ENCODE assay signal across 24 cellular contexts in genomic region chr1:93864175-93864574, GRCh38. TPM values are rescaled to one million over a fixed set of nuclear protein-coding genes. Genes with fewer than 3 reads are reported as not detected.
DNase-seq lines count a peak whose midpoint lies in the region; ATAC-seq, FAIRE-seq and TF ChIP-seq lines count a peak whose summit lies in the region.
"Had no signal": no experiment of that assay in that cellular context is flagged by ENCODE, and none has a peak within 500 bp of the region (broad histone marks: within the 10 kb centered on the region; RNA-seq: fewer than 3 reads in every experiment).

No MANE protein-coding gene starts in this region.

- dilution Hi-C loops in endothelial cell of umbilical vein (cut with MboI; ENCODE audit: extremely low pct_ligation_motif_present, low sequenced_read_pairs) = no loop called here

- DNase-seq in ELF-1 (ENCODE audit: low read depth, low spot score) = peak; percentile 27
- DNase-seq in Panc1 (ENCODE audit: low read depth, low spot score) = no peak
- DNase-seq in endothelial cell of umbilical vein (ENCODE audit: low read depth, low spot score) = no peak
- no peak for DNase-seq in neural progenitor cell (ENCODE audit: low spot score)
- DNase-seq in AG08395 (ENCODE audit: low spot score) = no peak
- no peak for DNase-seq in central memory CD4-positive, alpha-beta T cell
- DNase-seq in gastrocnemius medialis = no peak
- DNase-seq: BE2C, DMS153, GOT3, HCEC 1CT, Kasumi-1, NCI-H1092 treated with DMSO at 0.1 percent for 48 hours, NCI-H1436, NCI-H187, NCI-H2081 treated with DMSO at 0.1 percent for 48 hours, NCI-H2171 treated with DMSO at 0.1 percent for 48 hours, NCI-H345, NCI-H510A treated with DMSO at 0.1 percent for 48 hours, PC-3, Right ventricle myocardium superior, T-cell had no signal

- TF ChIP-seq POLR2A in endothelial cell of umbilical vein (IDR thresholded peaks at IDR 0.05; ENCODE audit: low read depth, low read length) (no peak), gastrocnemius medialis (IDR thresholded peaks at IDR 0.05) (no peak)

- H3K27ac ChIP-seq in Panc1 (ENCODE audit: low read length) (no peak overlapping the region), endothelial cell of umbilical vein (ENCODE audit: insufficient read depth, low read depth, low read length) (no peak overlapping the region), neural progenitor cell (no peak overlapping the region), gastrocnemius medialis (no peak overlapping the region)
- H3K27ac ChIP-seq: SJSA1 had no signal

- no peaks in the 10 kb centered on the region for H3K9me3 ChIP-seq in Panc1 (ENCODE audit: control insufficient read depth, insufficient read depth, low read depth, low read length)
- no peaks in the 10 kb centered on the region for H3K9me3 ChIP-seq in endothelial cell of umbilical vein (replicated peaks; ENCODE audit: control insufficient read depth, insufficient read depth, low read length)
- H3K9me3 ChIP-seq in neural progenitor cell (ENCODE audit: low read depth) = no peaks in the 10 kb centered on the region
- no peaks in the 10 kb centered on the region for H3K9me3 ChIP-seq in gastrocnemius medialis
- H3K9me3 ChIP-seq: BE2C, SJSA1 had no signal

- no peaks in the 10 kb centered on the region for H3K79me2 ChIP-seq in endothelial cell of umbilical vein (ENCODE audit: control insufficient read depth, insufficient read depth, low read length)
- no peaks in the 10 kb centered on the region for H3K79me2 ChIP-seq in neural progenitor cell (ENCODE audit: low read depth)

- TF ChIP-seq CTCF in Panc1 (IDR thresholded peaks at IDR 0.05) (no peak), endothelial cell of umbilical vein (IDR thresholded peaks at IDR 0.05; ENCODE audit: extremely low read depth in 1 of 2, insufficient read depth in 1 of 2, low read depth in 1 of 2, low read length in 2 of 2) (no peak), neural progenitor cell (IDR thresholded peaks at IDR 0.05) (no peak), gastrocnemius medialis (IDR thresholded peaks at IDR 0.05 in 4 of 5, conservative IDR thresholded peaks at IDR 0.05 in 1 of 5) (no peak)

- no peaks in the 10 kb centered on the region for H4K20me1 ChIP-seq in endothelial cell of umbilical vein (replicated peaks; ENCODE audit: control insufficient read depth, extremely low read depth, insufficient read depth, low read length)
- no peaks in the 10 kb centered on the region for H4K20me1 ChIP-seq in neural progenitor cell (ENCODE audit: low read depth)

- no TSS peak for BruUV-seq in Panc1 (replicated peaks; lab: Mats Ljungman, UMichigan)
- BruUV-seq in endothelial cell of umbilical vein (replicated peaks; lab: Mats Ljungman, UMichigan) = no TSS peak

- ATAC-seq in Panc1 = 0 out of 2 replicates have a peak, but pooled peaks have one; percentile 45
- no peak for ATAC-seq in gastrocnemius medialis
- ATAC-seq: PC-3, T-cell had no signal

- no peaks in the 10 kb centered on the region for H3K27me3 Mint-ChIP-seq in neural progenitor cell (ENCODE audit: insufficient read depth, low read depth)

- H3K4me1 ChIP-seq in Panc1 (ENCODE audit: control insufficient read depth, insufficient read depth, low read length) (no peaks in the 10 kb centered on the region), endothelial cell of umbilical vein (ENCODE audit: control insufficient read depth, extremely low read depth, insufficient read depth, low read length) (peaks cover 6% of the 10 kb centered on the region), neural progenitor cell (no peaks in the 10 kb centered on the region), gastrocnemius medialis (no peaks in the 10 kb centered on the region)
- H3K4me1 ChIP-seq: BE2C, SJSA1 had no signal

- CTCF ChIA-PET in Panc1 (lab: Charles Lee) (no interaction called here), endothelial cell of umbilical vein (lab: Charles Lee) (no interaction called here)

- H3K9me3 Mint-ChIP-seq in neural progenitor cell = peaks cover 5% of the 10 kb centered on the region
- H3K9me3 Mint-ChIP-seq: T-cell had no signal

- H3K9ac ChIP-seq in endothelial cell of umbilical vein (replicated peaks; ENCODE audit: extremely low read depth, insufficient read depth, low read length) (no peak overlapping the region), neural progenitor cell (no peak overlapping the region)

- FAIRE-seq in endothelial cell of umbilical vein (lab: Jason Lieb, UNC) = peak; percentile 68

- no peaks in the 10 kb centered on the region for H3F3A ChIP-seq in neural progenitor cell (ENCODE audit: low read depth)

- H3K36me3 Mint-ChIP-seq in neural progenitor cell = peaks cover 8% of the 10 kb centered on the region

- POLR2A ChIA-PET in Panc1 (lab: Charles Lee) = no interaction called here
- POLR2A ChIA-PET in endothelial cell of umbilical vein (lab: Charles Lee) = no interaction called here

- H3K4me1 Mint-ChIP-seq in neural progenitor cell = no peaks in the 10 kb centered on the region
- H3K4me1 Mint-ChIP-seq: CD14-positive monocyte had no signal

- H2AFZ ChIP-seq in endothelial cell of umbilical vein (ENCODE audit: low read depth, low read length) (no peak overlapping the region), neural progenitor cell (replicated peaks) (peak overlapping the region; percentile 27)

- in situ Hi-C loops in Panc1 (cut with HindIII; ENCODE audit: low pct_unique_long_range_greater_than_20kb, low sequenced_read_pairs) (no loop called here), gastrocnemius medialis (cut with MboI; ENCODE audit: low sequenced_read_pairs in 4 of 4) (loop anchor here in 2 of 4 donors (25.0 kb wide), 1 partner anchor 552 kb away; no protein-coding TSS in a partner anchor)

- H3K36me3 ChIP-seq in Panc1 (ENCODE audit: control insufficient read depth, insufficient read depth, low read length) (no peaks in the 10 kb centered on the region), endothelial cell of umbilical vein (ENCODE audit: control insufficient read depth in 2 of 2, extremely low read depth in 1 of 2, insufficient read depth in 2 of 2, low read length in 2 of 2) (peaks cover 2 to 3% of the 10 kb centered on the region in 2 experiments), neural progenitor cell (no peaks in the 10 kb centered on the region), gastrocnemius medialis (peaks cover 0 to 10% of the 10 kb centered on the region in 2 donors)

- no peaks in the 10 kb centered on the region for H3K9me1 ChIP-seq in endothelial cell of umbilical vein (replicated peaks; ENCODE audit: control insufficient read depth, extremely low read depth, insufficient read depth, low read length)

- H3K4me3 Mint-ChIP-seq in neural progenitor cell = no peak overlapping the region
- H3K4me3 Mint-ChIP-seq: CD14-positive monocyte, T-cell had no signal

- intact Hi-C loops in Panc1 (cut with micrococcal nuclease; ENCODE audit: unreplicated experiment) = no loop called here
- intact Hi-C loops in endothelial cell of umbilical vein (cut with micrococcal nuclease) = no loop called here
- intact Hi-C loops in gastrocnemius medialis (cut with DNase I; ENCODE audit: low total_unique reads) = no loop called here

- H3K27ac Mint-ChIP-seq in neural progenitor cell = no peak overlapping the region
- H3K27ac Mint-ChIP-seq: CD14-positive monocyte, T-cell had no signal

- no peak overlapping the region for H3K4me3 ChIP-seq in Panc1 (ENCODE audit: low read depth in 2 of 2, low read length in 2 of 2)
- no peak overlapping the region for H3K4me3 ChIP-seq in endothelial cell of umbilical vein (replicated peaks in 1 of 3; ENCODE audit: insufficient read depth in 1 of 3, low read depth in 1 of 3, low read length in 3 of 3)
- no peak overlapping the region for H3K4me3 ChIP-seq in neural progenitor cell
- no peak overlapping the region for H3K4me3 ChIP-seq in gastrocnemius medialis
- H3K4me3 ChIP-seq: SJSA1 had no signal

- H3K27me3 ChIP-seq in Panc1 (ENCODE audit: control insufficient read depth, insufficient read depth, low read length) = no peaks in the 10 kb centered on the region
- peaks cover 0 to 1% of the 10 kb centered on the region in 2 experiments for H3K27me3 ChIP-seq in endothelial cell of umbilical vein (ENCODE audit: control insufficient read depth in 2 of 2, insufficient read depth in 2 of 2, low read length in 2 of 2)
- no peaks in the 10 kb centered on the region for H3K27me3 ChIP-seq in neural progenitor cell
- H3K27me3 ChIP-seq in gastrocnemius medialis = no peaks in the 10 kb centered on the region
- H3K27me3 ChIP-seq: BE2C, SJSA1 had no signal

- H3K4me2 ChIP-seq in endothelial cell of umbilical vein (ENCODE audit: insufficient read depth, low read length) (peak overlapping the region; percentile 23), neural progenitor cell (no peak overlapping the region)

TF ChIP-seq in endothelial cell of umbilical vein, 7 proteins besides CTCF, POLR2A, EP300 and RAD21:
- no peak for TF ChIP-seq POLR2AphosphoS5 (IDR thresholded peaks at IDR 0.05; ENCODE audit: insufficient read depth, low read depth, low read length)

RNA-seq across cellular contexts. Expression of gene DNTTIP2, which starts 14.8 kb away (rescaled TPM):
- total RNA-seq in Panc1 (2021; ENCODE audit: unreplicated experiment) = 50.3 TPM
- polyA plus RNA-seq in Panc1 (2012; ENCODE audit: insufficient read length) = 29.8 TPM
- total RNA-seq in endothelial cell of umbilical vein = 53.7 and 55.5 TPM in 2 replicates
- polyA plus RNA-seq in endothelial cell of umbilical vein = 3.9 and 8.0 TPM in 2 replicates
- 14.5 and 15.8 TPM in 2 replicates for polyA plus RNA-seq in endothelial cell of umbilical vein (2011; cell fraction: cytosol; rRNA removed)
- polyA plus RNA-seq in endothelial cell of umbilical vein (2011; cell fraction: nucleus; rRNA removed) = 35.5 and 42.6 TPM in 2 replicates
- 36.7 and 59.7 TPM in 2 replicates for polyA plus RNA-seq in endothelial cell of umbilical vein (2012)
- 11.1 and 24.2 TPM in 2 replicates for polyA minus RNA-seq in endothelial cell of umbilical vein
- polyA minus RNA-seq in endothelial cell of umbilical vein (2011; cell fraction: cytosol; rRNA and poly(A)+ RNA removed) = 8.5 TPM
- polyA minus RNA-seq in endothelial cell of umbilical vein (2011; cell fraction: nucleus; rRNA and poly(A)+ RNA removed) = 22.3 and 25.3 TPM in 2 replicates
- total RNA-seq in neural progenitor cell (ENCODE audit: low replicate concordance) = 36.1 and 62.5 TPM in 2 replicates
- total RNA-seq in gastrocnemius medialis = 10 to 100 TPM; 50.4 to 75.3 (median 59.1) TPM

RNA-seq across cellular contexts. Expression of gene GCLM, which starts 45.1 kb away (rescaled TPM):
- total RNA-seq in Panc1 (2021; ENCODE audit: unreplicated experiment) (33.7 TPM), endothelial cell of umbilical vein (45.6 and 55.9 TPM in 2 replicates), neural progenitor cell (ENCODE audit: low replicate concordance) (3.7 and 4.8 TPM in 2 replicates), gastrocnemius medialis (10 to 100 TPM; 20.9 to 26.7 (median 24.1) TPM)
- 19.1 TPM for polyA plus RNA-seq in Panc1 (2012; ENCODE audit: insufficient read length)
- 8.4 and 12.3 TPM in 2 replicates for polyA plus RNA-seq in endothelial cell of umbilical vein
- 28.8 and 29.7 TPM in 2 replicates for polyA plus RNA-seq in endothelial cell of umbilical vein (2011; cell fraction: cytosol; rRNA removed)
- polyA plus RNA-seq in endothelial cell of umbilical vein (2011; cell fraction: nucleus; rRNA removed) = 20.4 and 21.0 TPM in 2 replicates
- polyA plus RNA-seq in endothelial cell of umbilical vein (2012) = 27.2 and 47.9 TPM in 2 replicates
- polyA minus RNA-seq in endothelial cell of umbilical vein = 30.2 and 31.0 TPM in 2 replicates
- 13.0 TPM for polyA minus RNA-seq in endothelial cell of umbilical vein (2011; cell fraction: cytosol; rRNA and poly(A)+ RNA removed)
- 55.3 and 77.6 TPM in 2 replicates for polyA minus RNA-seq in endothelial cell of umbilical vein (2011; cell fraction: nucleus; rRNA and poly(A)+ RNA removed)
